33 cellular contexts compared by ENCODE assay signal in genomic region chr2:158381978-158382377, GRCh38.
"Had no signal": no experiment of that assay in that cellular context is flagged by ENCODE, and none has a peak within 500 bp of the region (broad histone marks: within the 10 kb centered on the region; RNA-seq: fewer than 3 reads in every experiment).

No MANE protein-coding gene starts in this region.

- H3K27me3 ChIP-seq: MG63 had no signal

- H3K36me3 ChIP-seq: MG63 had no signal

- H3K4me3 ChIP-seq: MG63 had no signal

- DNase-seq: Karpas-422, MG63, MM.1S, MV-4-11, NCI-H1048, NCI-H1092, NCI-H1092 treated with DMSO at 0.1 percent for 48 hours, NCI-H1105, NCI-H1105 treated with DMSO at 0.1 percent for 48 hours, NCI-H1417, NCI-H1417 treated with DMSO at 0.1 percent for 48 hours, NCI-H1436, NCI-H1436 treated with DMSO at 0.1 percent for 48 hours, NCI-H146, NCI-H1694, NCI-H1694 treated with DMSO at 0.1 percent for 48 hours, NCI-H187, NCI-H187 treated with DMSO at 0.1 percent for 48 hours, NCI-H1930, NCI-H2029, NCI-H2029 treated with DMSO at 0.1 percent for 48 hours, NCI-H2081, NCI-H2081 treated with DMSO at 0.1 percent for 48 hours, NCI-H2107, NCI-H2171, NCI-H2171 treated with DMSO at 0.1 percent for 48 hours, NCI-H2227 treated with DMSO at 0.1 percent for 48 hours, NCI-H226, NCI-H345, NCI-H446, NCI-H446 treated with DMSO at 0.1 percent for 48 hours, NCI-H510A, NCI-H510A treated with DMSO at 0.1 percent for 48 hours had no signal

- H3K9me3 ChIP-seq: MG63 had no signal
